Comparison of ENCODE assay signal across 8 cellular contexts in genomic region chr11:86176165-86176884, GRCh38.
A peak's percentile ranks its signal among the peaks of the same experiment; 100 is the strongest.
DNase-seq lines count a peak whose midpoint lies in the region; ATAC-seq, FAIRE-seq and TF ChIP-seq lines count a peak whose summit lies in the region.

No MANE protein-coding gene starts in this region.

- H3K4me3 ChIP-seq in A549, result no peak overlapping the region
- no peak overlapping the region for H3K4me3 ChIP-seq in lower leg skin (ENCODE audit: low read depth, poor library complexity, severe bottlenecking)

- TF ChIP-seq EP300 in A549 (IDR thresholded peaks at IDR 0.05), result no peak

- no peak for TF ChIP-seq POLR2A in A549 (IDR thresholded peaks at IDR 0.05; ENCODE audit: low read length)
- no peak for TF ChIP-seq POLR2A in lower leg skin (IDR thresholded peaks at IDR 0.05)

- TF ChIP-seq CTCF in A549 (IDR thresholded peaks at IDR 0.05), result no peak
- TF ChIP-seq CTCF in lower leg skin (IDR thresholded peaks at IDR 0.05), result no peak

- DNase-seq in A549 (ENCODE audit: low read depth in 1 of 2, low spot score in 1 of 2), result no peak
- peak; percentile 16 for DNase-seq in RKO (ENCODE audit: low spot score)
- DNase-seq in epithelial cell of prostate (ENCODE audit: low read depth, low spot score), result no peak
- DNase-seq in lower leg skin (ENCODE audit: low spot score in 2 of 2), result no peak
- DNase-seq in COLO668 (lab: John Stamatoyannopoulos, UW; ENCODE audit: unreplicated experiment), result no peak
- no peak for DNase-seq in glomerular visceral epithelial cell (ENCODE audit: extremely low spot score)
- DNase-seq in dedifferentiated amniotic fluid mesenchymal stem cell (ENCODE audit: extremely low spot score), result no peak

- POLR2A ChIA-PET in A549 (lab: Yijun Ruan, JAX), result no interaction called here

- ATAC-seq in A549, result no peak
- peak; percentile 70 for ATAC-seq in GM21529 (IDR thresholded peaks at IDR 0.05; ENCODE audit: unreplicated experiment)

- CTCF ChIA-PET in A549 (lab: Yijun Ruan, JAX), result interaction anchor here (1.4 to 2.0 kb wide), 3 partner anchors 13 to 20 kb away, joined by 3 to 11 read pairs (median 5); no protein-coding TSS in a partner anchor

- H3K9me3 ChIP-seq in A549, result no peaks in the 10 kb centered on the region

- H3K27ac ChIP-seq in A549 (peak overlapping the region; percentile 34 to 86; a peak in 4 of 6 replicates), epithelial cell of prostate (peak overlapping the region; percentile 92)

- whole genome bisulfite sequencing in A549 (ENCODE audit: missing lambda C conversion rate), result 58% methylated on average over 4 of the region's 4 CpGs
- whole genome bisulfite sequencing in lower leg skin, 2 donors, result 44 to 50% methylated on average over 4 of the region's 4 CpGs

- peaks cover 37% of the 10 kb centered on the region for H3K4me1 ChIP-seq in A549

- no peak for FAIRE-seq in A549 (lab: Jason Lieb, UNC)

- no peak for TF ChIP-seq RAD21 in A549 (conservative IDR thresholded peaks at IDR 0.05 in 1 of 2, IDR thresholded peaks at IDR 0.05 in 1 of 2)

- peak overlapping the region; percentile 13; the same call in 1 of the 3 replicates for H3K4me2 ChIP-seq in A549

- intact Hi-C loops in lower leg skin (cut with DNase I; ENCODE audit: low total_unique reads), result no loop called here

TF ChIP-seq in A549, 52 proteins besides CTCF, POLR2A, EP300 and RAD21:
- TF ChIP-seq MAFK (IDR thresholded peaks at IDR 0.05; ENCODE audit: partially characterized antibody), result peak; percentile 23
- no peak for TF ChIP-seq USF2 (IDR thresholded peaks at IDR 0.05)
- no peak for TF ChIP-seq FOSL2 (IDR thresholded peaks at IDR 0.05)
- peak; percentile 52 for TF ChIP-seq FOSL2 (CRISPR knock-in tag; IDR thresholded peaks at IDR 0.05)
- no peak for TF ChIP-seq ZNF302 (CRISPR knock-in tag; IDR thresholded peaks at IDR 0.05)
TF ChIP-seq in A549: peak in this region for 2.
